In the genomic region with DNA sequence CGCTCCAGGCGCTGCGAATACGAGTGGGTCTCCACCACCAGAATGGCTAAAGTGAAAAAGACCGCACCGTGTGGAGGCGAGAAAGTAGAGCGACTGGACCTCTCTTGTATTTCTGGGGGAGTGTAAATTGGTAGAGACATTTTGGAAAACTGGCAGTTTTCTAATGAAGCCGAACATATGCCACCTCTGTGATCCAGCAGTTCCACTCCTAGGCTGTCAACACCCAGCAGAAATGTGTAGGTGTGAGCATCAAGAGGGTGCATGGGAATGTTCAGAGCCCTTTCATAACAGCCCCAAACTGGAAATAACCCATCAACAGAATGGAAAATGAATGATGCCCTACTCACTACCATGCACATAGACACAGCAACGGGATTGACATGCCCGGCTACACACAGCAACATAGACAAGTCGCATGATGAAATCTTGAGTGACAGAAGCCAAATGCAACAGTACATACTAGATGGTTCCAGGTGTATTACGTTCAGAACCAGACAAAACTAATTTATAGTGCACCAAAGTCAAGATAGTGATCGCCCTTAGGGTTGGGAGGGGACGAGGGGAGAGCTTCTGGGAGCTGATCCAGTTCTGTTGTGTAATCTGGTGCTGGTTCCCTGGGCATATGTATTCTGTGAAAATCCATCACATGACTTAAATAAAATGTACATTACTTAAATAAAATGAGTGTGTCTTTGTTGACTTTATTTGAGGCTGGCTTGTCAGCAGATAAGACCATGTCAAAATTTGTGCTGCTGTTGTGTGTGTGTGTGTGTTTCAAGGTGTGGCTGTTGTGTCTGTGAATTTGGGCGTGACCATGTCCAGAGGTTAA, we compare ENCODE assay signal across 8 cellular contexts. TPM values are rescaled to one million over a fixed set of nuclear protein-coding genes. Genes with fewer than 3 reads are reported as not detected.
DNase-seq lines count a peak whose midpoint lies in the region; ATAC-seq and TF ChIP-seq lines count a peak whose summit lies in the region.

No MANE protein-coding gene starts in this region.

- H4K20me1 ChIP-seq in SU-DHL-6 (ENCODE audit: low read depth, low read length) = no peaks in the 10 kb centered on the region

- peak overlapping the region; percentile 31 for H3K4me3 ChIP-seq in SU-DHL-6 (ENCODE audit: insufficient read depth, low read length, poor library complexity, severe bottlenecking)
- H3K4me3 ChIP-seq in sigmoid colon = peak overlapping the region; percentile 25 to 94 (median 86)

- H3K4me1 ChIP-seq in sigmoid colon = peaks cover 0 to 48% (median 39%) of the 10 kb centered on the region in 4 donors

- H2AFZ ChIP-seq in SU-DHL-6 (ENCODE audit: low read depth, low read length, severe bottlenecking) = peak overlapping the region; percentile 85

- peaks cover 21% of the 10 kb centered on the region for H3F3A ChIP-seq in SU-DHL-6 (ENCODE audit: insufficient read depth)

- intact Hi-C loops in sigmoid colon (cut with DNase I) = loop anchor here (2.0 to 5.0 kb wide), 2 partner anchors 28 to 132 kb away; partner anchors contain the start of genes CFAP119, FBXL19 and RNF40

- TF ChIP-seq POLR2A in sigmoid colon (IDR thresholded peaks at IDR 0.05) = no peak

- no peaks in the 10 kb centered on the region for H3K79me2 ChIP-seq in SU-DHL-6 (ENCODE audit: insufficient read depth, low read length)

- peak overlapping the region; percentile 28 for H3K27ac ChIP-seq in SU-DHL-6 (ENCODE audit: low read depth, low read length)
- H3K27ac ChIP-seq in sigmoid colon = peak overlapping the region; percentile 95 to 99 (median 98)

- TF ChIP-seq EP300 in sigmoid colon (IDR thresholded peaks at IDR 0.05) = no peak

- H3K9me3 ChIP-seq in SU-DHL-6 (ENCODE audit: insufficient read depth, low read length) (no peaks in the 10 kb centered on the region), sigmoid colon (no peaks in the 10 kb centered on the region)

- WGBS in sigmoid colon, 2 donors = 35 to 58% methylated on average over 16 of the region's 16 CpGs

- no peaks in the 10 kb centered on the region for H3K9me2 ChIP-seq in SU-DHL-6 (replicated peaks; ENCODE audit: insufficient read depth, low read length)

- no peak for ATAC-seq in HG03039 (IDR thresholded peaks at IDR 0.05; ENCODE audit: unreplicated experiment)

- H3K27me3 ChIP-seq in SU-DHL-6 (ENCODE audit: low read length) = no peaks in the 10 kb centered on the region
- no peaks in the 10 kb centered on the region for H3K27me3 ChIP-seq in sigmoid colon

- in situ Hi-C loops in GM13977 (cut with MboI; ENCODE audit: low pct_unique_long_range_greater_than_20kb, low sequenced_read_pairs, unreplicated experiment) = loop anchor here (10.0 kb wide), 1 partner anchor 50 kb away; no protein-coding TSS in a partner anchor

- H3K36me3 ChIP-seq in SU-DHL-6 (ENCODE audit: low read length) = no peaks in the 10 kb centered on the region
- H3K36me3 ChIP-seq in sigmoid colon = peaks cover 2 to 21% (median 11%) of the 10 kb centered on the region in 4 donors

- peak overlapping the region; percentile 51 for H3K9ac ChIP-seq in SU-DHL-6 (ENCODE audit: low read length)

- DNase-seq in GM13977 (ENCODE audit: low spot score) (peak; percentile 4), fibroblast of peridontal ligament (ENCODE audit: extremely low read depth) (peak; percentile 19), sigmoid colon (no peak), UCSD-AML1 (lab: John Stamatoyannopoulos, UW; ENCODE audit: unreplicated experiment) (no peak), retina (no peak), NCI-H510A (lab: John Stamatoyannopoulos, UW) (no peak)

- H3K4me2 ChIP-seq in SU-DHL-6 (ENCODE audit: low read depth, low read length, poor library complexity, severe bottlenecking) = peak overlapping the region; percentile 79

- TF ChIP-seq CTCF in GM13977 (IDR thresholded peaks at IDR 0.05; ENCODE audit: extremely low read depth, insufficient read depth, missing control alignments) (no peak), SU-DHL-6 (IDR thresholded peaks at IDR 0.05; ENCODE audit: insufficient read depth, low read length, poor library complexity, severe bottlenecking) (no peak), sigmoid colon (IDR thresholded peaks at IDR 0.05) (no peak)

RNA-seq across cellular contexts. Expression of gene BCL7C, which starts 0.9 kb away (rescaled TPM):
- 10 to 100 TPM; 45.7 to 63.1 (median 55.2) TPM for total RNA-seq in sigmoid colon
- polyA plus RNA-seq in sigmoid colon = 10 to 100 TPM; 27.9 to 42.0 (median 30.7) TPM

RNA-seq across cellular contexts. Expression of gene CTF1, which starts 1.7 kb away (rescaled TPM):
- 1 to 10 TPM; 2.3 to 6.9 (median 4.9) TPM for total RNA-seq in sigmoid colon
- 1 to 10 TPM in 2 of 3 donors, under 1 TPM in 1; 0.46 to 3.6 (median 1.5) TPM for polyA plus RNA-seq in sigmoid colon

RNA-seq across cellular contexts. Expression of gene FBXL19, which starts 28.6 kb away (rescaled TPM):
- 10 to 100 TPM in 3 of 4 donors, 1 to 10 TPM in 1; 7.9 to 18.3 (median 13.0) TPM for total RNA-seq in sigmoid colon
- 10 to 100 TPM in 1 of 3 donors, 1 to 10 TPM in 2; 3.0 to 32.7 (median 8.3) TPM for polyA plus RNA-seq in sigmoid colon

RNA-seq across cellular contexts. Expression of gene ORAI3, which starts 54.1 kb away (rescaled TPM):
- 10 to 100 TPM; 33.3 to 43.3 (median 40.5) TPM for total RNA-seq in sigmoid colon
- polyA plus RNA-seq in sigmoid colon = 10 to 100 TPM in 2 of 3 donors, 1 to 10 TPM in 1; 8.6 to 16.1 (median 15.6) TPM

Comparison
In these comparisons a context has a peak if more than half of its experiments do, and no peak if none do; other contexts are left out.
1. DNase-seq: peak in GM13977 (single experiment) and fibroblast of peridontal ligament (single experiment); none in sigmoid colon (single experiment), UCSD-AML1 (single experiment), retina (single experiment) and NCI-H510A (single experiment).